ENCODE assay signal across 19 cellular contexts in the genomic region with DNA sequence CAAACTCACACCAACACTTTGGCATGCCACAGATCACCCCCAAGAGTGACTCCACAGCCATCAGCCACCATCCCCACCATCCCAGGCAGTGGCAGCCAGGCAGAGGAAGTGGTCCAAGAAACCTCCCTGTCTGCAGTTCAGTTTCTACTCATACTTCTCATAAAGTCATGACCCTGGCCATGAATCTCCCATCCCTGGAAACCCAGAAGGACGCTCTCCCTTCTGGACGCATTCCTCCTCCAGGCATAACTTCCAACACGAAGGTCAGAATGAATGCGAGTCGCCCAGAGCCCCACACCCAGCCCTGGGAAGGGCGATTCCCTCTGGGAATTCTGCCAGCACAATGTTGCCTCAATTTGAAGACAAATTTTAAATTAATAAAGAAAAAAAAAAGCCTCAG.
DNase-seq lines count a peak whose midpoint lies in the region; ATAC-seq, FAIRE-seq and TF ChIP-seq lines count a peak whose summit lies in the region.
"Had no signal": no experiment of that assay in that cellular context is flagged by ENCODE, and none has a peak within 500 bp of the region (broad histone marks: within the 10 kb centered on the region; RNA-seq: fewer than 3 reads in every experiment).

No MANE protein-coding gene starts in this region.

- TF ChIP-seq CTCF in GM12865 (IDR thresholded peaks at IDR 0.05; ENCODE audit: insufficient read depth, low read depth, low read length, missing control alignments) (no peak), ascending aorta (IDR thresholded peaks at IDR 0.05) (no peak), fibroblast of the aortic adventitia (IDR thresholded peaks at IDR 0.05; ENCODE audit: insufficient read depth, low read length) (no peak), pancreas (IDR thresholded peaks at IDR 0.05) (no peak), neural progenitor cell (IDR thresholded peaks at IDR 0.05) (no peak)

- peaks cover 3% of the 10 kb centered on the region for H3K36me3 Mint-ChIP-seq in neural progenitor cell
- H3K36me3 Mint-ChIP-seq in activated CD4-positive, alpha-beta memory T cell treated with anti-CD3 and anti-CD28 coated beads, Interleukin-2, amount 10 ng/mL, durations not matched to agents 7 days and 5 days (ENCODE audit: low read depth) = no peaks in the 10 kb centered on the region

- FAIRE-seq in pancreas (lab: Jason Lieb, UNC) = no peak
- FAIRE-seq: frontal cortex had no signal

- H3K4me3 Mint-ChIP-seq in neural progenitor cell = no peak overlapping the region
- no peak overlapping the region for H3K4me3 Mint-ChIP-seq in activated CD4-positive, alpha-beta memory T cell treated with anti-CD3 and anti-CD28 coated beads, Interleukin-2, amount 10 ng/mL, durations not matched to agents 7 days and 5 days

- H2AFZ ChIP-seq in neural progenitor cell (replicated peaks) = no peak overlapping the region

- H3K27ac ChIP-seq in ascending aorta (no peak overlapping the region), pancreas (peak overlapping the region in 1 of 4 donors; percentile 53), neural progenitor cell (no peak overlapping the region)
- H3K27ac ChIP-seq: vagina, WERI-Rb-1 had no signal

- H3F3A ChIP-seq in neural progenitor cell (ENCODE audit: low read depth) = no peaks in the 10 kb centered on the region

- H3K36me3 ChIP-seq in ascending aorta = no peaks in the 10 kb centered on the region
- H3K36me3 ChIP-seq in pancreas = no peaks in the 10 kb centered on the region
- no peaks in the 10 kb centered on the region for H3K36me3 ChIP-seq in neural progenitor cell
- H3K36me3 ChIP-seq: Peyer's patch, vagina, WERI-Rb-1 had no signal

- no peaks in the 10 kb centered on the region for H3K79me2 ChIP-seq in neural progenitor cell (ENCODE audit: low read depth)

- H3K27me3 ChIP-seq in ascending aorta (no peaks in the 10 kb centered on the region), pancreas (no peaks in the 10 kb centered on the region), neural progenitor cell (no peaks in the 10 kb centered on the region)
- H3K27me3 ChIP-seq: Peyer's patch, vagina had no signal

- DNase-seq in GM12865 (ENCODE audit: low read depth) (no peak), ascending aorta (ENCODE audit: low spot score in 2 of 2) (no peak), fibroblast of the aortic adventitia (ENCODE audit: low read depth) (peak; percentile 84), pancreas (no peak), dedifferentiated amniotic fluid mesenchymal stem cell (ENCODE audit: extremely low spot score) (no peak), neural progenitor cell (ENCODE audit: low spot score) (no peak), GOT3 (lab: John Stamatoyannopoulos, UW) (no peak)
- DNase-seq in activated CD4-positive, alpha-beta memory T cell treated with anti-CD3 and anti-CD28 coated beads, Interleukin-2, amount 10 ng/mL, durations not matched to agents 7 days and 5 days = no peak
- DNase-seq: activated CD4-positive, alpha-beta T cell treated with anti-CD3 and anti-CD28 coated beads, Interleukin-2, amount 50 U/mL, for 4 hours; activated gamma-delta T cell; C1 segment of cervical spinal cord; H7; islet precursor cell; NCI-H2081 treated with DMSO at 0.1 percent for 48 hours; NCI-H510A treated with DMSO at 0.1 percent for 48 hours; Peyer's patch; WERI-Rb-1 had no signal

- peaks cover 4% of the 10 kb centered on the region for H3K27me3 Mint-ChIP-seq in neural progenitor cell (ENCODE audit: insufficient read depth, low read depth)
- peaks cover 21% of the 10 kb centered on the region for H3K27me3 Mint-ChIP-seq in activated CD4-positive, alpha-beta memory T cell treated with anti-CD3 and anti-CD28 coated beads, Interleukin-2, amount 10 ng/mL, durations not matched to agents 7 days and 5 days

- peak in 3 of 4 donors; percentile 11 to 57 (median 30) for ATAC-seq in pancreas

- peaks cover 6% of the 10 kb centered on the region for H3K9me3 Mint-ChIP-seq in neural progenitor cell
- peaks cover 7% of the 10 kb centered on the region for H3K9me3 Mint-ChIP-seq in activated CD4-positive, alpha-beta memory T cell treated with anti-CD3 and anti-CD28 coated beads, Interleukin-2, amount 10 ng/mL, durations not matched to agents 7 days and 5 days

- H3K4me1 ChIP-seq in ascending aorta (peaks cover 0 to 6% of the 10 kb centered on the region in 2 donors), pancreas (no peaks in the 10 kb centered on the region), neural progenitor cell (peaks cover 16% of the 10 kb centered on the region)
- H3K4me1 ChIP-seq: Peyer's patch had no signal

- no peaks in the 10 kb centered on the region for H3K9me3 ChIP-seq in ascending aorta
- no peaks in the 10 kb centered on the region for H3K9me3 ChIP-seq in pancreas
- H3K9me3 ChIP-seq in neural progenitor cell (ENCODE audit: low read depth) = no peaks in the 10 kb centered on the region
- H3K9me3 ChIP-seq: Peyer's patch, vagina had no signal

- H3K27ac Mint-ChIP-seq in neural progenitor cell = no peak overlapping the region
- H3K27ac Mint-ChIP-seq in activated CD4-positive, alpha-beta memory T cell treated with anti-CD3 and anti-CD28 coated beads, Interleukin-2, amount 10 ng/mL, durations not matched to agents 7 days and 5 days = no peak overlapping the region

- POLR2A ChIA-PET in activated CD4-positive, alpha-beta memory T cell treated with anti-CD3 and anti-CD28 coated beads, Interleukin-2, amount 10 ng/mL, durations not matched to agents 7 days and 5 days (lab: Charles Lee) = no interaction called here

- 23 to 51% methylated on average over 6 of the region's 6 CpGs for WGBS in pancreas, 2 donors

- H4K20me1 ChIP-seq in neural progenitor cell (ENCODE audit: low read depth) = no peaks in the 10 kb centered on the region

- no peak overlapping the region for H3K9ac ChIP-seq in neural progenitor cell

- CTCF ChIA-PET in activated CD4-positive, alpha-beta memory T cell treated with anti-CD3 and anti-CD28 coated beads, Interleukin-2, amount 10 ng/mL, durations not matched to agents 7 days and 5 days (lab: Charles Lee) = no interaction called here

- H3K4me1 Mint-ChIP-seq in neural progenitor cell = peaks cover 26% of the 10 kb centered on the region
- no peaks in the 10 kb centered on the region for H3K4me1 Mint-ChIP-seq in activated CD4-positive, alpha-beta memory T cell treated with anti-CD3 and anti-CD28 coated beads, Interleukin-2, amount 10 ng/mL, durations not matched to agents 7 days and 5 days

- intact Hi-C loops in ascending aorta (cut with DNase I) (no loop called here), pancreas (cut with DNase I) (no loop called here)

- peak overlapping the region; percentile 50 for H3K4me3 ChIP-seq in GM12865 (ENCODE audit: low read depth, low read length)
- peak overlapping the region; percentile 9 to 15 for H3K4me3 ChIP-seq in ascending aorta
- H3K4me3 ChIP-seq in fibroblast of the aortic adventitia (ENCODE audit: low read depth, low read length) = no peak overlapping the region
- peak overlapping the region in 1 of 4 donors; percentile 12 for H3K4me3 ChIP-seq in pancreas
- no peak overlapping the region for H3K4me3 ChIP-seq in neural progenitor cell

- H3K4me2 ChIP-seq in neural progenitor cell = no peak overlapping the region

Comparison
In these comparisons a context has a peak if more than half of its experiments do, and no peak if none do; other contexts are left out.
1. H3K4me3 ChIP-seq: peak in GM12865 (single experiment) and ascending aorta (2 of 2); none in fibroblast of the aortic adventitia (single experiment) and neural progenitor cell (single experiment).